ENCODE assay signal across 1 cellular context in the genomic region with DNA sequence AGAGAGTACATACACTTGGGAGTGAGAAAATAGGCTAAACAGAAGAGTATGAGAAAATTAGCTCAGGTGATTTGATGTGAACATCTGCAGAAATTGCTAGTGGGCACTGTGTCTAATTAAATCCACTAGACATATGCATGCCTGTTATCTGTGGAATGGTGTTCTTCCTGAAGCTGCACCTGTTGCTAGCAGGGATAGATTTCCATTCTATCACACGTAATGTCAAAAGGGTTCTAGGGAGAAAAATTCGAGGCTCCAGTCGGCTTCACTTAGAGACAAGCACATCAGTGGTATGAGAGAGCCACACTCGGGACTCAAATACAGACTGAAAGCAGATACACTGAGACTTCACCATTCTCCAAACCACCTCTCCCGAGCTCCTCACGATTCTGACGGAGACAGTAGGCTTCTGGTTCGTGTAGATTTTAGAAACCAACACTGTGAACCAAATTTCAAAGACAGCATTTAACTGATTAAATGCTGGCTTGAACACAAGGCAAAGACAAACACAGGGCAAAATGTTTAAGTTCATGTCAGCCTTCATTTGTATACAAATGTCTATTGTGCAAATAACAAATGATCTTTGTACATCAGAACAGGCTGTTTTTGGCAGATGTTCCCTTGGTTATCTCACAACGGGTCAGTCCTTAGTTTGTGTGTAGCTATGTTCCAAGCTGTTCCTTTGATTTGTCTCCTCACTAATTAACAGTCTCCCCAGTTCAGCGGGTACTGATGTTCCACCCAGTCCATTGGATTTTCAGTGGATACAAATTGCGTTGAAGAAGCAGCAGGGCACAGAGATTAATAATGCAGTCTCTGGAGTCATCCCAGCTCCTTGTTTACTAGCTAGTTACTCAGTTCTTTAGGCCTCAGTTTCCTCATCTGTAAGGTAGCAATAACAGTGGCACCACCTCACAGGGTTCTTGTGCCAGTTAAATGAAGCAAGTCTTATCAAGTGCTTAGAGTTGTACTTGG.
A peak's percentile ranks its signal among the peaks of the same experiment; 100 is the strongest.
TF ChIP-seq lines count a peak whose summit lies in the region.

No MANE protein-coding gene starts in this region.

TF ChIP-seq in HepG2, 621 proteins besides CTCF, POLR2A, EP300 and RAD21 (continued from another document and continues in another):
- TF ChIP-seq, protein P1, sequence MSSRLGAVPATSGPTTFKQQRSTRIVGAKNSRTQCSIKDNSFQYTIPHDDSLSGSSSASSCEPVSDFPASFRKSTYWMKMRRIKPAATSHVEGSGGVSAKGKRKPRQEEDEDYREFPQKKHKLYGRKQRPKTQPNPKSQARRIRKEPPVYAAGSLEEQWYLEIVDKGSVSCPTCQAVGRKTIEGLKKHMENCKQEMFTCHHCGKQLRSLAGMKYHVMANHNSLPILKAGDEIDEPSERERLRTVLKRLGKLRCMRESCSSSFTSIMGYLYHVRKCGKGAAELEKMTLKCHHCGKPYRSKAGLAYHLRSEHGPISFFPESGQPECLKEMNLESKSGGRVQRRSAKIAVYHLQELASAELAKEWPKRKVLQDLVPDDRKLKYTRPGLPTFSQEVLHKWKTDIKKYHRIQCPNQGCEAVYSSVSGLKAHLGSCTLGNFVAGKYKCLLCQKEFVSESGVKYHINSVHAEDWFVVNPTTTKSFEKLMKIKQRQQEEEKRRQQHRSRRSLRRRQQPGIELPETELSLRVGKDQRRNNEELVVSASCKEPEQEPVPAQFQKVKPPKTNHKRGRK (CRISPR knock-in tag; IDR thresholded peaks at IDR 0.05) = no peak
- TF ChIP-seq, protein P2, sequence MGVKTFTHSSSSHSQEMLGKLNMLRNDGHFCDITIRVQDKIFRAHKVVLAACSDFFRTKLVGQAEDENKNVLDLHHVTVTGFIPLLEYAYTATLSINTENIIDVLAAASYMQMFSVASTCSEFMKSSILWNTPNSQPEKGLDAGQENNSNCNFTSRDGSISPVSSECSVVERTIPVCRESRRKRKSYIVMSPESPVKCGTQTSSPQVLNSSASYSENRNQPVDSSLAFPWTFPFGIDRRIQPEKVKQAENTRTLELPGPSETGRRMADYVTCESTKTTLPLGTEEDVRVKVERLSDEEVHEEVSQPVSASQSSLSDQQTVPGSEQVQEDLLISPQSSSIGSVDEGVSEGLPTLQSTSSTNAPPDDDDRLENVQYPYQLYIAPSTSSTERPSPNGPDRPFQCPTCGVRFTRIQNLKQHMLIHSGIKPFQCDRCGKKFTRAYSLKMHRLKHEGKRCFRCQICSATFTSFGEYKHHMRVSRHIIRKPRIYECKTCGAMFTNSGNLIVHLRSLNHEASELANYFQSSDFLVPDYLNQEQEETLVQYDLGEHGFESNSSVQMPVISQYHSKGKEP (CRISPR knock-in tag; IDR thresholded peaks at IDR 0.05) = no peak
- TF ChIP-seq, protein P3, sequence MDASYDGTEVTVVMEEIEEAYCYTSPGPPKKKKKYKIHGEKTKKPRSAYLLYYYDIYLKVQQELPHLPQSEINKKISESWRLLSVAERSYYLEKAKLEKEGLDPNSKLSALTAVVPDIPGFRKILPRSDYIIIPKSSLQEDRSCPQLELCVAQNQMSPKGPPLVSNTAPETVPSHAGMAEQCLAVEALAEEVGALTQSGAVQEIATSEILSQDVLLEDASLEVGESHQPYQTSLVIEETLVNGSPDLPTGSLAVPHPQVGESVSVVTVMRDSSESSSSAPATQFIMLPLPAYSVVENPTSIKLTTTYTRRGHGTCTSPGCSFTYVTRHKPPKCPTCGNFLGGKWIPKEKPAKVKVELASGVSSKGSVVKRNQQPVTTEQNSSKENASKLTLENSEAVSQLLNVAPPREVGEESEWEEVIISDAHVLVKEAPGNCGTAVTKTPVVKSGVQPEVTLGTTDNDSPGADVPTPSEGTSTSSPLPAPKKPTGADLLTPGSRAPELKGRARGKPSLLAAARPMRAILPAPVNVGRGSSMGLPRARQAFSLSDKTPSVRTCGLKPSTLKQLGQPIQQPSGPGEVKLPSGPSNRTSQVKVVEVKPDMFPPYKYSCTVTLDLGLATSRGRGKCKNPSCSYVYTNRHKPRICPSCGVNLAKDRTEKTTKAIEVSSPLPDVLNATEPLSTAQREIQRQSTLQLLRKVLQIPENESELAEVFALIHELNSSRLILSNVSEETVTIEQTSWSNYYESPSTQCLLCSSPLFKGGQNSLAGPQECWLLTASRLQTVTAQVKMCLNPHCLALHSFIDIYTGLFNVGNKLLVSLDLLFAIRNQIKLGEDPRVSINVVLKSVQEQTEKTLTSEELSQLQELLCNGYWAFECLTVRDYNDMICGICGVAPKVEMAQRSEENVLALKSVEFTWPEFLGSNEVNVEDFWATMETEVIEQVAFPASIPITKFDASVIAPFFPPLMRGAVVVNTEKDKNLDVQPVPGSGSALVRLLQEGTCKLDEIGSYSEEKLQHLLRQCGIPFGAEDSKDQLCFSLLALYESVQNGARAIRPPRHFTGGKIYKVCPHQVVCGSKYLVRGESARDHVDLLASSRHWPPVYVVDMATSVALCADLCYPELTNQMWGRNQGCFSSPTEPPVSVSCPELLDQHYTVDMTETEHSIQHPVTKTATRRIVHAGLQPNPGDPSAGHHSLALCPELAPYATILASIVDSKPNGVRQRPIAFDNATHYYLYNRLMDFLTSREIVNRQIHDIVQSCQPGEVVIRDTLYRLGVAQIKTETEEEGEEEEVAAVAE (CRISPR knock-in tag; IDR thresholded peaks at IDR 0.05; ENCODE audit: borderline replicate concordance) = peak; percentile 43; the same call in 1 of the 2 replicates
- no peak for TF ChIP-seq GABPB1 (CRISPR knock-in tag; IDR thresholded peaks at IDR 0.05)
- no peak for TF ChIP-seq PHF20 (CRISPR knock-in tag; IDR thresholded peaks at IDR 0.05)
- TF ChIP-seq PAWR (CRISPR knock-in tag; IDR thresholded peaks at IDR 0.05; ENCODE audit: borderline replicate concordance) = no peak
- TF ChIP-seq ERF (CRISPR knock-in tag; IDR thresholded peaks at IDR 0.05) = no peak
- TF ChIP-seq MTF2 (CRISPR knock-in tag; IDR thresholded peaks at IDR 0.05; ENCODE audit: borderline replicate concordance) = peak; percentile 54; the same call in 1 of the 2 replicates
- TF ChIP-seq KDM4B (CRISPR knock-in tag; IDR thresholded peaks at IDR 0.05) = no peak
- TF ChIP-seq FOSL1 (CRISPR knock-in tag; IDR thresholded peaks at IDR 0.05; ENCODE audit: borderline replicate concordance) = no peak
- TF ChIP-seq, protein P4, sequence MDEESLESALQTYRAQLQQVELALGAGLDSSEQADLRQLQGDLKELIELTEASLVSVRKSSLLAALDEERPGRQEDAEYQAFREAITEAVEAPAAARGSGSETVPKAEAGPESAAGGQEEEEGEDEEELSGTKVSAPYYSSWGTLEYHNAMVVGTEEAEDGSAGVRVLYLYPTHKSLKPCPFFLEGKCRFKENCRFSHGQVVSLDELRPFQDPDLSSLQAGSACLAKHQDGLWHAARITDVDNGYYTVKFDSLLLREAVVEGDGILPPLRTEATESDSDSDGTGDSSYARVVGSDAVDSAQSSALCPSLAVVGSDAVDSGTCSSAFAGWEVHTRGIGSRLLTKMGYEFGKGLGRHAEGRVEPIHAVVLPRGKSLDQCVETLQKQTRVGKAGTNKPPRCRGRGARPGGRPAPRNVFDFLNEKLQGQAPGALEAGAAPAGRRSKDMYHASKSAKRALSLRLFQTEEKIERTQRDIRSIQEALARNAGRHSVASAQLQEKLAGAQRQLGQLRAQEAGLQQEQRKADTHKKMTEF (CRISPR knock-in tag; IDR thresholded peaks at IDR 0.05) = peak; percentile 74
- no peak for TF ChIP-seq SMARCE1 (IDR thresholded peaks at IDR 0.05; ENCODE audit: borderline replicate concordance)
- TF ChIP-seq KLF6 (CRISPR knock-in tag; IDR thresholded peaks at IDR 0.05) = no peak
- TF ChIP-seq GATAD1 (CRISPR knock-in tag; IDR thresholded peaks at IDR 0.05) = no peak
- TF ChIP-seq, protein P5, sequence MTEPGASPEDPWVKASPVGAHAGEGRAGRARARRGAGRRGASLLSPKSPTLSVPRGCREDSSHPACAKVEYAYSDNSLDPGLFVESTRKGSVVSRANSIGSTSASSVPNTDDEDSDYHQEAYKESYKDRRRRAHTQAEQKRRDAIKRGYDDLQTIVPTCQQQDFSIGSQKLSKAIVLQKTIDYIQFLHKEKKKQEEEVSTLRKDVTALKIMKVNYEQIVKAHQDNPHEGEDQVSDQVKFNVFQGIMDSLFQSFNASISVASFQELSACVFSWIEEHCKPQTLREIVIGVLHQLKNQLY (CRISPR knock-in tag; IDR thresholded peaks at IDR 0.05) = 0 out of 2 replicates have a peak, but pooled peaks have one; percentile 0
- TF ChIP-seq PHF8 (CRISPR knock-in tag; IDR thresholded peaks at IDR 0.05) = peak; percentile 38
- peak; percentile 72 for TF ChIP-seq POLR2G (IDR thresholded peaks at IDR 0.05; ENCODE audit: low read depth, low read length)
- TF ChIP-seq, protein P6, sequence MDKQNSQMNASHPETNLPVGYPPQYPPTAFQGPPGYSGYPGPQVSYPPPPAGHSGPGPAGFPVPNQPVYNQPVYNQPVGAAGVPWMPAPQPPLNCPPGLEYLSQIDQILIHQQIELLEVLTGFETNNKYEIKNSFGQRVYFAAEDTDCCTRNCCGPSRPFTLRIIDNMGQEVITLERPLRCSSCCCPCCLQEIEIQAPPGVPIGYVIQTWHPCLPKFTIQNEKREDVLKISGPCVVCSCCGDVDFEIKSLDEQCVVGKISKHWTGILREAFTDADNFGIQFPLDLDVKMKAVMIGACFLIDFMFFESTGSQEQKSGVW (CRISPR knock-in tag; IDR thresholded peaks at IDR 0.05; ENCODE audit: borderline replicate concordance) = no peak
- no peak for TF ChIP-seq ZMYM2 (CRISPR knock-in tag; IDR thresholded peaks at IDR 0.05)
- no peak for TF ChIP-seq XRCC5 (optimal IDR thresholded peaks at IDR 0.05; ENCODE audit: low read length)
- TF ChIP-seq ZFX (CRISPR knock-in tag; IDR thresholded peaks at IDR 0.05; ENCODE audit: low read depth) = peak; percentile 45
- TF ChIP-seq CENPX (CRISPR knock-in tag; IDR thresholded peaks at IDR 0.05) = no peak
- no peak for TF ChIP-seq ZNF441 (CRISPR knock-in tag; IDR thresholded peaks at IDR 0.05; ENCODE audit: borderline replicate concordance)
- TF ChIP-seq ETV5 (CRISPR knock-in tag; IDR thresholded peaks at IDR 0.05; ENCODE audit: borderline replicate concordance) = no peak; the same call in 1 of the 2 replicates
- TF ChIP-seq ZBTB1 (CRISPR knock-in tag; IDR thresholded peaks at IDR 0.05; ENCODE audit: borderline replicate concordance) = no peak
- TF ChIP-seq MTA3 (CRISPR knock-in tag; IDR thresholded peaks at IDR 0.05) = no peak
- peak; percentile 88 for TF ChIP-seq FOXA3 (CRISPR knock-in tag; IDR thresholded peaks at IDR 0.05)
- TF ChIP-seq U2AF1 (optimal IDR thresholded peaks at IDR 0.05; ENCODE audit: low read depth, low read length) = no peak
- TF ChIP-seq, protein P7, sequence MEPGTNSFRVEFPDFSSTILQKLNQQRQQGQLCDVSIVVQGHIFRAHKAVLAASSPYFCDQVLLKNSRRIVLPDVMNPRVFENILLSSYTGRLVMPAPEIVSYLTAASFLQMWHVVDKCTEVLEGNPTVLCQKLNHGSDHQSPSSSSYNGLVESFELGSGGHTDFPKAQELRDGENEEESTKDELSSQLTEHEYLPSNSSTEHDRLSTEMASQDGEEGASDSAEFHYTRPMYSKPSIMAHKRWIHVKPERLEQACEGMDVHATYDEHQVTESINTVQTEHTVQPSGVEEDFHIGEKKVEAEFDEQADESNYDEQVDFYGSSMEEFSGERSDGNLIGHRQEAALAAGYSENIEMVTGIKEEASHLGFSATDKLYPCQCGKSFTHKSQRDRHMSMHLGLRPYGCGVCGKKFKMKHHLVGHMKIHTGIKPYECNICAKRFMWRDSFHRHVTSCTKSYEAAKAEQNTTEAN (CRISPR knock-in tag; conservative IDR thresholded peaks at IDR 0.05) = peak; percentile 67; the same call in 1 of the 2 replicates
- no peak for TF ChIP-seq CHD2 (IDR thresholded peaks at IDR 0.05; ENCODE audit: low read depth, low read length)
- TF ChIP-seq, protein P8, sequence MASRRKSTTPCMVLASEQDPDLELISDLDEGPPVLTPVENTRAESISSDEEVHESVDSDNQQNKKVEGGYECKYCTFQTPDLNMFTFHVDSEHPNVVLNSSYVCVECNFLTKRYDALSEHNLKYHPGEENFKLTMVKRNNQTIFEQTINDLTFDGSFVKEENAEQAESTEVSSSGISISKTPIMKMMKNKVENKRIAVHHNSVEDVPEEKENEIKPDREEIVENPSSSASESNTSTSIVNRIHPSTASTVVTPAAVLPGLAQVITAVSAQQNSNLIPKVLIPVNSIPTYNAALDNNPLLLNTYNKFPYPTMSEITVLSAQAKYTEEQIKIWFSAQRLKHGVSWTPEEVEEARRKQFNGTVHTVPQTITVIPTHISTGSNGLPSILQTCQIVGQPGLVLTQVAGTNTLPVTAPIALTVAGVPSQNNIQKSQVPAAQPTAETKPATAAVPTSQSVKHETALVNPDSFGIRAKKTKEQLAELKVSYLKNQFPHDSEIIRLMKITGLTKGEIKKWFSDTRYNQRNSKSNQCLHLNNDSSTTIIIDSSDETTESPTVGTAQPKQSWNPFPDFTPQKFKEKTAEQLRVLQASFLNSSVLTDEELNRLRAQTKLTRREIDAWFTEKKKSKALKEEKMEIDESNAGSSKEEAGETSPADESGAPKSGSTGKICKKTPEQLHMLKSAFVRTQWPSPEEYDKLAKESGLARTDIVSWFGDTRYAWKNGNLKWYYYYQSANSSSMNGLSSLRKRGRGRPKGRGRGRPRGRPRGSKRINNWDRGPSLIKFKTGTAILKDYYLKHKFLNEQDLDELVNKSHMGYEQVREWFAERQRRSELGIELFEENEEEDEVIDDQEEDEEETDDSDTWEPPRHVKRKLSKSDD (CRISPR knock-in tag; IDR thresholded peaks at IDR 0.05; ENCODE audit: low read depth) = peak; percentile 48; the same call in 1 of the 2 replicates
- no peak for TF ChIP-seq PHB2 (IDR thresholded peaks at IDR 0.05; ENCODE audit: partially characterized antibody)
- no peak for TF ChIP-seq ZNF598 (CRISPR knock-in tag; IDR thresholded peaks at IDR 0.05; ENCODE audit: borderline replicate concordance)
- TF ChIP-seq ZNF343 (CRISPR knock-in tag; IDR thresholded peaks at IDR 0.05) = 0 out of 2 replicates have a peak, but pooled peaks have one; percentile 63
- peak; percentile 90; the same call in 1 of the 2 replicates for TF ChIP-seq NCOR1 (IDR thresholded peaks at IDR 0.05; ENCODE audit: borderline replicate concordance, low read length)
- TF ChIP-seq ZNF335 (CRISPR knock-in tag; IDR thresholded peaks at IDR 0.05) = no peak
- no peak for TF ChIP-seq SYNCRIP (IDR thresholded peaks at IDR 0.05; ENCODE audit: insufficient read depth, low read depth, low read length)
- TF ChIP-seq ZNF777 (CRISPR knock-in tag; IDR thresholded peaks at IDR 0.05) = no peak
- no peak for TF ChIP-seq ZNF775 (CRISPR knock-in tag; IDR thresholded peaks at IDR 0.05; ENCODE audit: borderline replicate concordance)
- TF ChIP-seq, protein P9, sequence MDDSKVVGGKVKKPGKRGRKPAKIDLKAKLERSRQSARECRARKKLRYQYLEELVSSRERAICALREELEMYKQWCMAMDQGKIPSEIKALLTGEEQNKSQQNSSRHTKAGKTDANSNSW (CRISPR knock-in tag; IDR thresholded peaks at IDR 0.05; ENCODE audit: borderline replicate concordance) = no peak
- TF ChIP-seq MZF1 (CRISPR knock-in tag; IDR thresholded peaks at IDR 0.05; ENCODE audit: borderline replicate concordance) = no peak
- TF ChIP-seq CC2D1A (CRISPR knock-in tag; IDR thresholded peaks at IDR 0.05) = peak; percentile 66; the same call in 1 of the 2 replicates
- TF ChIP-seq ZNF143 (CRISPR knock-in tag; IDR thresholded peaks at IDR 0.05) = no peak
- TF ChIP-seq ZNF30 (CRISPR knock-in tag; IDR thresholded peaks at IDR 0.05) = no peak
- TF ChIP-seq ZNF547 (CRISPR knock-in tag; IDR thresholded peaks at IDR 0.05) = no peak
- TF ChIP-seq NFRKB (IDR thresholded peaks at IDR 0.05) = no peak
- TF ChIP-seq CBX1 (IDR thresholded peaks at IDR 0.05; ENCODE audit: low read depth) = no peak
- no peak for TF ChIP-seq ZNF577 (CRISPR knock-in tag; IDR thresholded peaks at IDR 0.05; ENCODE audit: borderline replicate concordance, low read depth)
- 0 out of 2 replicates have a peak, but pooled peaks have one; percentile 34 for TF ChIP-seq SALL2 (CRISPR knock-in tag; IDR thresholded peaks at IDR 0.05)
- TF ChIP-seq ATM (IDR thresholded peaks at IDR 0.05; ENCODE audit: borderline replicate concordance) = no peak
